8 cellular contexts compared by ENCODE assay signal in the genomic region with DNA sequence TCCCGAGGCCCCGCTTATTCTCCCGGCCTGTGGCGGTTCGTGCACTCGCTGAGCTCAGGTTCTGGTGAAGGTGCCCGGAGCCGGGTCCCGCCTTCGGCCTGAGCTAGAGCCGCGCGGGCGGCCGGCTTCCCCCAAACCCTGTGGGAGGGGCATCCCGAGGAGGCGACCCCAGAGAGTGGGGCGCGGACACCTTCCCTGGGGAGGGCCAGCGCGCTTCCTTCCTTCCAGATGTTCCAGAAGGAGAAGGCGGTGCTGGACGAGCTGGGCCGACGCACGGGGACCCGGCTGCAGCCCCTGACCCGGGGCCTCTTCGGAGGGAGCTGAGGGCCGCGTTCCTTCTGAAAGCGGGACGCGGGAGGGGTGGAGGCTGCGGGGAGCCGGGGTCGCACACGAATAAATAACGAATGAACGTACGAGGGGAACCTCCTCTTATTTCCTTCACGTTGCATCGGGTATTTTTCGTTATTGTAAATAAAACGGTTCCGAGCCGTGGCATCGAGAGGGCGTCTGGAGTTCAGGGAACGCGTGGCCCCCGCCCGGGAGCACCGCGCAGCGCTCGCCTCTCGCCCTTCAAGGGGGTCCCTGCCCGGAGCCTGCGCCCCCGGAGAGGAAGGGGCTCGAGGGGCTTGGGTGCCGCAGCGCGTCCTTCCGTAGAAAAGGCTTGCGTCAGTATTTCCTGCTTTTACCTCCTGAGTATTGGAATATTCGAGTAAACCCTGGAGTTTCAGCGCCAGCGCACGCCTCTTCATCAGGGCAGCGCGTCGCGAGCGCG. TPM values are rescaled to one million over a fixed set of nuclear protein-coding genes. Genes with fewer than 3 reads are reported as not detected.
A peak's percentile ranks its signal among the peaks of the same experiment; 100 is the strongest.
DNase-seq lines count a peak whose midpoint lies in the region; ATAC-seq, FAIRE-seq and TF ChIP-seq lines count a peak whose summit lies in the region.

No MANE protein-coding gene starts in this region.

- no peak for TF ChIP-seq CTCF in DND-41 (IDR thresholded peaks at IDR 0.05; ENCODE audit: borderline replicate concordance, extremely low read depth, low read length, poor library complexity, severe bottlenecking)

- H3K27me3 ChIP-seq in DND-41 (ENCODE audit: insufficient read depth, low read length, poor library complexity): no peaks in the 10 kb centered on the region

- H3K79me2 ChIP-seq in DND-41 (ENCODE audit: insufficient read depth, low read length): no peaks in the 10 kb centered on the region

- no peaks in the 10 kb centered on the region for H3K4me1 ChIP-seq in DND-41 (ENCODE audit: insufficient read depth, low read length)

- intact Hi-C loops in left cardiac atrium (cut with DNase I): loop anchor here in 1 of 2 donors (1.0 kb wide), 1 partner anchor 11 kb away; the partner anchor contains the start of gene YBEY

- no peak overlapping the region for H2AFZ ChIP-seq in DND-41 (ENCODE audit: low read depth, low read length)

- no peak overlapping the region for H3K4me2 ChIP-seq in DND-41 (ENCODE audit: insufficient read depth, low read length)

- H3K9me3 ChIP-seq in DND-41 (ENCODE audit: insufficient read depth, low read length, severe bottlenecking): no peaks in the 10 kb centered on the region

- H3K9ac ChIP-seq in DND-41 (ENCODE audit: low read depth, low read length): no peak overlapping the region

- FAIRE-seq in RCC 7860 (lab: Jason Lieb, UNC): no peak

- no peak overlapping the region for H3K4me3 ChIP-seq in DND-41 (ENCODE audit: low read depth in 1 of 2, low read length in 2 of 2)

- H3K27ac ChIP-seq in DND-41 (ENCODE audit: low read length): no peak overlapping the region

- DNase-seq in DND-41 (no peak), left cardiac atrium (peak; percentile 54), retina (peak; percentile 85), CD1c-positive myeloid dendritic cell (ENCODE audit: extremely low spot score) (no peak), HPDE6-E6E7 (ENCODE audit: extremely low spot score) (no peak), RCC 7860 (ENCODE audit: low spot score) (no peak)
- peak; percentile 33 to 42 for DNase-seq in activated T-cell treated with anti-CD3 and anti-CD28 coated beads, Interleukin-2, amount 50 U/mL, for 48 hours
- no peak for DNase-seq in central memory CD4-positive, alpha-beta T cell

- H3K36me3 ChIP-seq in DND-41 (ENCODE audit: insufficient read depth, low read length): peaks cover 34% of the 10 kb centered on the region

- ATAC-seq in DND-41 (ENCODE audit: insufficient read depth, low read depth): peak; percentile 13; the same call in 1 of the 3 replicates
- peak; percentile 16 to 18 for ATAC-seq in left cardiac atrium

- peaks cover 8% of the 10 kb centered on the region; the same call in 1 of the 2 replicates for H4K20me1 ChIP-seq in DND-41 (ENCODE audit: insufficient read depth, low read length)

RNA-seq across cellular contexts. Expression of gene YBEY, which starts 11.4 kb away (rescaled TPM):
- 10 to 100 TPM; 15.5 to 17.5 TPM for total RNA-seq in left cardiac atrium

RNA-seq across cellular contexts. Expression of gene MCM3AP, which starts 12.1 kb away (rescaled TPM):
- 10 to 100 TPM; 52.4 to 66.4 TPM for total RNA-seq in left cardiac atrium

RNA-seq across cellular contexts. Expression of gene C21orf58, which starts 26.2 kb away (rescaled TPM):
- 1 to 10 TPM; 1.0 to 2.5 TPM for total RNA-seq in left cardiac atrium

RNA-seq across cellular contexts. Expression of gene PCNT, which starts 26.5 kb away (rescaled TPM):
- 10 to 100 TPM; 31.8 to 50.2 TPM for total RNA-seq in left cardiac atrium

Comparison
In these comparisons a context has a peak if more than half of its experiments do, and no peak if none do; other contexts are left out.
1. DNase-seq: peak in activated T-cell treated with anti-CD3 and anti-CD28 coated beads, Interleukin-2, amount 50 U/mL, for 48 hours (2 of 2), left cardiac atrium (single experiment) and retina (single experiment); none in DND-41 (single experiment), CD1c-positive myeloid dendritic cell (single experiment), HPDE6-E6E7 (single experiment), RCC 7860 (single experiment) and central memory CD4-positive, alpha-beta T cell (single experiment).